19 cellular contexts compared by ENCODE assay signal in genomic region chr14:57402173-57402852, GRCh38. TPM values are rescaled to one million over a fixed set of nuclear protein-coding genes. Genes with fewer than 3 reads are reported as not detected.
DNase-seq lines count a peak whose midpoint lies in the region; ATAC-seq, FAIRE-seq and TF ChIP-seq lines count a peak whose summit lies in the region.
"Had no signal": no experiment of that assay in that cellular context is flagged by ENCODE, and none has a peak within 500 bp of the region (broad histone marks: within the 10 kb centered on the region; RNA-seq: fewer than 3 reads in every experiment).

No MANE protein-coding gene starts in this region.

- DNase-seq in adrenal gland (no peak), natural killer cell (no peak), left ventricle myocardium inferior (no peak), A172 (ENCODE audit: low spot score) (no peak), NCI-H1092 (lab: John Stamatoyannopoulos, UW) (no peak)
- DNase-seq: activated naive CD4-positive, alpha-beta T cell treated with Interleukin-2 at 50 U/mL for 16 hours; body of pancreas; erythroblast; GDM1; NCI-H1105 treated with DMSO at 0.1 percent for 48 hours; NCI-H2107; NCI-H524; pancreas; stimulated activated CD8-positive, alpha-beta memory T cell treated with anti-CD3 and anti-CD28 coated beads, Interleukin-4, amount 100 ng/mL, for 48 hours had no signal

- H3K4me3 Mint-ChIP-seq in natural killer cell: no peak overlapping the region
- H3K4me3 Mint-ChIP-seq: dendritic cell treated with granulocyte-macrophage colony-stimulating factor and Interleukin-4, amounts not matched to agents 40 ng/mL and 50 ng/mL, for 4 days had no signal

- H3K9me3 ChIP-seq in adrenal gland (replicated peaks in 1 of 3) (no peaks in the 10 kb centered on the region), left ventricle myocardium inferior (replicated peaks) (no peaks in the 10 kb centered on the region)
- H3K9me3 ChIP-seq: body of pancreas, pancreas had no signal

- peak overlapping the region; percentile 10 to 41 for H3K27ac Mint-ChIP-seq in natural killer cell
- H3K27ac Mint-ChIP-seq: dendritic cell treated with granulocyte-macrophage colony-stimulating factor and Interleukin-4, amounts not matched to agents 40 ng/mL and 50 ng/mL, for 4 days had no signal

- peak; percentile 62 for FAIRE-seq in G401.6 (lab: Jason Lieb, UNC)
- FAIRE-seq: pancreas had no signal

- peaks cover 28 to 42% of the 10 kb centered on the region in 2 donors for H3K4me1 Mint-ChIP-seq in natural killer cell

- TF ChIP-seq CTCF in adrenal gland (IDR thresholded peaks at IDR 0.05): no peak
- TF ChIP-seq CTCF in natural killer cell (IDR thresholded peaks at IDR 0.05): no peak
- TF ChIP-seq CTCF in left ventricle myocardium inferior (IDR thresholded peaks at IDR 0.05; ENCODE audit: borderline replicate concordance): no peak

- peak overlapping the region; percentile 41 for H2AFZ ChIP-seq in ACC112 (ENCODE audit: low read length, unreplicated experiment)

- H3K4me3 ChIP-seq in ACC112 (ENCODE audit: low read depth, low read length): peak overlapping the region; percentile 81
- peak overlapping the region in 2 of 4 donors; percentile 10 to 27 for H3K4me3 ChIP-seq in adrenal gland
- H3K4me3 ChIP-seq in left ventricle myocardium inferior: no peak overlapping the region
- H3K4me3 ChIP-seq: body of pancreas, pancreas had no signal

- ATAC-seq in natural killer cell: no peak
- ATAC-seq in GM18867 (IDR thresholded peaks at IDR 0.05; ENCODE audit: unreplicated experiment): no peak
- ATAC-seq: body of pancreas, Right ventricle myocardium inferior had no signal

- no peaks in the 10 kb centered on the region for H3K27me3 Mint-ChIP-seq in natural killer cell (ENCODE audit: low read depth in 2 of 2)
- H3K27me3 Mint-ChIP-seq: dendritic cell treated with granulocyte-macrophage colony-stimulating factor and Interleukin-4, amounts not matched to agents 40 ng/mL and 50 ng/mL, for 4 days had no signal

- intact Hi-C loops in adrenal gland (cut with DNase I) (no loop called here), natural killer cell (cut with micrococcal nuclease) (no loop called here), left ventricle myocardium inferior (cut with micrococcal nuclease) (no loop called here)

- peaks cover 39% of the 10 kb centered on the region for H3K79me2 ChIP-seq in ACC112 (ENCODE audit: control insufficient read depth, insufficient read depth, low read length, unreplicated experiment)

- H3K36me3 ChIP-seq in ACC112 (ENCODE audit: insufficient read depth, low read length): peaks cover 21% of the 10 kb centered on the region
- peaks cover 0 to 11% of the 10 kb centered on the region in 2 donors for H3K36me3 ChIP-seq in adrenal gland (replicated peaks in 1 of 2)
- H3K36me3 ChIP-seq in left ventricle myocardium inferior: peaks cover 41% of the 10 kb centered on the region
- H3K36me3 ChIP-seq: pancreas had no signal

- no peak for TF ChIP-seq POLR2A in adrenal gland (IDR thresholded peaks at IDR 0.05)

- no peaks in the 10 kb centered on the region for H3K36me3 Mint-ChIP-seq in natural killer cell

- no peaks in the 10 kb centered on the region for H3K27me3 ChIP-seq in ACC112 (ENCODE audit: insufficient read depth, low read length)
- H3K27me3 ChIP-seq in adrenal gland: no peaks in the 10 kb centered on the region
- H3K27me3 ChIP-seq in left ventricle myocardium inferior (ENCODE audit: low read depth): no peaks in the 10 kb centered on the region
- H3K27me3 ChIP-seq: body of pancreas, pancreas had no signal

- H3K4me1 ChIP-seq in ACC112 (ENCODE audit: control insufficient read depth, insufficient read depth, low read length, unreplicated experiment) (peaks cover 22% of the 10 kb centered on the region), adrenal gland (replicated peaks in 1 of 2) (peaks cover 10 to 29% of the 10 kb centered on the region in 2 donors), left ventricle myocardium inferior (peaks cover 36% of the 10 kb centered on the region)

- peak overlapping the region; percentile 81 for H3K27ac ChIP-seq in ACC112 (ENCODE audit: low read depth, low read length)
- H3K27ac ChIP-seq in adrenal gland: peak overlapping the region; percentile 30 to 56 (median 45)
- no peak overlapping the region for H3K27ac ChIP-seq in left ventricle myocardium inferior (replicated peaks)
- H3K27ac ChIP-seq: body of pancreas, pancreas had no signal

- H3K9me3 Mint-ChIP-seq in natural killer cell: no peaks in the 10 kb centered on the region
- H3K9me3 Mint-ChIP-seq: dendritic cell treated with granulocyte-macrophage colony-stimulating factor and Interleukin-4, amounts not matched to agents 40 ng/mL and 50 ng/mL, for 4 days had no signal

- WGBS in adrenal gland, 4 donors: 11 to 26% (median 20%) methylated on average over 1 of the region's 1 CpG

RNA-seq across cellular contexts. Expression of gene NAA30, which starts 11.9 kb away (rescaled TPM):
- total RNA-seq in adrenal gland (10 to 100 TPM in 7 of 8 donors, 1 to 10 TPM in 1; 8.9 to 22.0 (median 15.3) TPM), natural killer cell (10 to 100 TPM; 17.1 to 32.6 (median 24.0) TPM), left ventricle myocardium inferior (24.2 TPM)
- polyA plus RNA-seq in adrenal gland: 10 to 100 TPM in 1 of 3 donors, 1 to 10 TPM in 2; 1.9 to 16.0 (median 2.6) TPM
- total RNA-seq in A172 (2014; rRNA removed; shearing (Covaris generic)): 12.4 and 18.8 TPM in 2 replicates
